Comparison of ENCODE assay signal across 2 cellular contexts in the genomic region with DNA sequence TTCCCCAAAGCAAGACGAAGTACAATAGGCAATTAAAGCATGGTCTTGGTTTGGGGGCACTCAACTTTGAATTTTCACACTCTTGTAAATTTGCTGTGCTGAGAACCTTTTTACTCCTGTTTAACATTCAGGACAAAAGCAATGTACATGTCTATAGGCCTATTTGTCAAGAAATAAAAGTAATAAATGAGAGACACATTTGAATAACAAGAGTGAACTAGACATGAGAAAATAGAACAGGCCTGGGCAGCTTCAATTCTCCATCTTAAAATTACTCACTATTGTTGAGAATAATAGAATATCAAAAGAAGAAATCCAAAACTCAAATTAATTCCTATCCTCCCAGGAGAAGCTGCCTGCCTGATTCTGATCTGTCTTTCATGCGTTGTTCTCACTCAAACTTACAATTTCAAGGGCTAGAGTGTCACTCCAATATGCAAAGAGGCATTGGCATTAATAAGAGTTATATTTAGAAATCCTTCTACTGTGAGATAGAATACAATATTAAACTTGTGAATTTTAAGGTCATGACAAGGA.
"Had no signal": no experiment of that assay in that cellular context is flagged by ENCODE, and none has a peak within 500 bp of the region (broad histone marks: within the 10 kb centered on the region; RNA-seq: fewer than 3 reads in every experiment).

No MANE protein-coding gene starts in this region.

- DNase-seq: GDM1 had no signal

- H3K4me3 ChIP-seq: GM12878 had no signal
